26 cellular contexts compared by ENCODE assay signal in the genomic region with DNA sequence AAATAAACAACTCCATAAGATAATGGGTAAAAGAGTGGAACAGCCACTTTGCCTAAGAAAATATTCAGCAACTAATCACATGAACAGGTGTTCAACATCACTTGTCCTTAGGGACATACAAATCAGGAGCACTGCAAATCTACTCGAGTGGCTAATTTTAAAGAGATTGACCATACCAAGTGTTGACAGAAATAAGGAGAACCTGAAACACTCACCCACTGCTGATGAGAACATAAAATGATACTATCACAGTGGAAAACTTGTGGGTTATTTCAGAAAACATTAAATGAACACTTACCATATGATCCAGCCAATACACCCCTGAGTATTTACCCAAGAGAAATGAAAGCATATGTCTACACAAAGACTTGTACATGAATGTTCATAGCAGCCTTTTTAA.
"Had no signal": no experiment of that assay in that cellular context is flagged by ENCODE, and none has a peak within 500 bp of the region (broad histone marks: within the 10 kb centered on the region; RNA-seq: fewer than 3 reads in every experiment).

No MANE protein-coding gene starts in this region.

- H3K4me1 ChIP-seq: body of pancreas, gastroesophageal sphincter, heart left ventricle, lower lobe of right lung, right lobe of liver, thyroid gland, upper lobe of right lung had no signal

- DNase-seq: activated CD4-positive, alpha-beta T cell treated with anti-CD3 and anti-CD28 coated beads, Interleukin-2, amount 10 ng/mL, durations not matched to agents 7 days and 5 days; activated CD4-positive, CD25-positive, alpha-beta regulatory T cell treated with anti-CD3 and anti-CD28 coated beads, Interleukin-2, amount 50 U/mL, for 72 hours; activated CD8-positive, alpha-beta memory T cell treated with anti-CD3 and anti-CD28 coated beads, Interleukin-2, amount 10 ng/mL, durations not matched to agents 7 days and 5 days; activated CD8-positive, alpha-beta T cell treated with anti-CD3 and anti-CD28 coated beads for 36 hours; activated gamma-delta T cell; activated naive CD4-positive, alpha-beta T cell treated with anti-CD3 and anti-CD28 coated beads, Interleukin-2, amount 50 U/mL, for 16 hours; activated T-cell treated with anti-CD3 and anti-CD28 coated beads for 4 hours; anterior cingulate cortex; body of pancreas; cortex of kidney; heart left ventricle; lower lobe of right lung; mesendoderm; mucosa of descending colon; nephron progenitor cell; right lobe of liver; stimulated activated CD4-positive, alpha-beta T cell treated with anti-CD3 and anti-CD28 coated beads, Interleukin-1b, Interleukin-23, amount 100 ng/mL, for 48 hours; substantia nigra; thyroid gland; upper lobe of right lung had no signal

- H3K4me3 ChIP-seq: body of pancreas, cardiac muscle cell, gastroesophageal sphincter, heart left ventricle, lower lobe of right lung, mucosa of descending colon, right lobe of liver, skin epidermis, thyroid gland, upper lobe of right lung had no signal

- H3K27ac ChIP-seq: body of pancreas, cardiac muscle cell, epithelial cell of prostate, gastroesophageal sphincter, heart left ventricle, lower lobe of right lung, right lobe of liver, skin epidermis, thyroid gland, upper lobe of right lung, VCaP had no signal

- H3K9me3 ChIP-seq: body of pancreas, lower lobe of right lung, right lobe of liver, thyroid gland, upper lobe of right lung had no signal

- FAIRE-seq: keratinocyte had no signal

- H3K36me3 ChIP-seq: cardiac muscle cell, gastroesophageal sphincter, heart left ventricle, lower lobe of right lung, right lobe of liver, thyroid gland, upper lobe of right lung had no signal
